ENCODE assay signal across 1 cellular context in the genomic region with DNA sequence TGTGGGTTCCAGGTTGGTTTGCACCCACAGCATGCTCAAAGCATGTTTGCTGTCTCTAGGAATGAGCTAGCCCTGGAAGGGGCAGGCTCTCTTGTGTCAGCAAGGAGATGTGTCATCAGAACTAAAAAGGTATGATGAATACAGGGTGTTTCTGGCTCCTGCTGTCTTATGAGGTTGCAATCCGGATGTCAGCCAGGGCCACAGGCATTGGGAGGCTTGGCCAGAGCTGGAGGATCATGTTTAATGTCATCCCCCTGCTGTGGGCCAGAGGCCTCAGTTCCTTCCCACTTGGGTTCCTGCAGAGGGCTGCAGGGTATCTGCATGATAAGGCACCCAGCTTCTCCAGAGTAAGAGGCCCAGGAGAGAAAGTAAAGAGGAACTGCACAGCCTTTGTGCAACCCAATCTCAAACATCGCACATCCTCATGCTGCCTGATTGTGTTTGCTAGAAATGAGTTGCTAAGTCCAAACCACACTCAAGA.
TF ChIP-seq lines count a peak whose summit lies in the region.

No MANE protein-coding gene starts in this region.

TF ChIP-seq in HepG2, 621 proteins besides CTCF, POLR2A, EP300 and RAD21 (continued from another document):
- TF ChIP-seq MATR3 (CRISPR knock-in tag; IDR thresholded peaks at IDR 0.05), result no peak
- TF ChIP-seq ZNF652 (CRISPR knock-in tag; IDR thresholded peaks at IDR 0.05; ENCODE audit: borderline replicate concordance, low read depth), result no peak
- TF ChIP-seq ZNF292 (CRISPR knock-in tag; IDR thresholded peaks at IDR 0.05; ENCODE audit: borderline replicate concordance, low read depth), result no peak
- no peak for TF ChIP-seq ZKSCAN5 (CRISPR knock-in tag; IDR thresholded peaks at IDR 0.05)
